Comparison of ENCODE assay signal across 21 cellular contexts in genomic region chr1:93244298-93245069, GRCh38.
"Had no signal": no experiment of that assay in that cellular context is flagged by ENCODE, and none has a peak within 500 bp of the region (broad histone marks: within the 10 kb centered on the region; RNA-seq: fewer than 3 reads in every experiment).

No MANE protein-coding gene starts in this region.

- H3K27ac ChIP-seq: WERI-Rb-1 had no signal

- ATAC-seq: activated CD4-positive, alpha-beta T cell treated with anti-CD3 and anti-CD28 coated beads for 36 hours; activated T-helper 17 cell treated with anti-CD3 and anti-CD28 coated beads, Interleukin-2, amount 50 U/mL, for 72 hours; T-helper 17 cell had no signal

- DNase-seq: activated CD4-positive, alpha-beta memory T cell treated with anti-CD3 and anti-CD28 coated beads, Interleukin-2, amount 10 ng/mL, durations not matched to agents 7 days and 5 days; activated CD4-positive, alpha-beta T cell treated with anti-CD3 and anti-CD28 coated beads for 36 hours; activated CD4-positive, alpha-beta T cell treated with anti-CD3 and anti-CD28 coated beads, Interleukin-2, amount 50 U/mL, for 1 hour; activated gamma-delta T cell; activated naive CD4-positive, alpha-beta T cell treated with anti-CD3 and anti-CD28 coated beads for 36 hours; activated T-cell treated with anti-CD3 and anti-CD28 coated beads for 4 hours; activated T-cell treated with anti-CD3 and anti-CD28 coated beads, Interleukin-2, amount 50 U/mL, for 48 hours; Kasumi-1; KBM-7; NCI-H1105 treated with DMSO at 0.1 percent for 48 hours; NCI-H1436 treated with DMSO at 0.1 percent for 48 hours; NCI-H187; NCI-H2081; NCI-H510A treated with DMSO at 0.1 percent for 48 hours; NCI-H69; NK-92 treated with Interleukin-12 subunit alpha and Interleukin-12 subunit beta, amount 100 ng/mL, for 24 hours; SIG-M5; T-helper 17 cell; T-helper 9 cell; WERI-Rb-1 had no signal
